Comparison of ENCODE assay signal across 25 cellular contexts in the genomic region with DNA sequence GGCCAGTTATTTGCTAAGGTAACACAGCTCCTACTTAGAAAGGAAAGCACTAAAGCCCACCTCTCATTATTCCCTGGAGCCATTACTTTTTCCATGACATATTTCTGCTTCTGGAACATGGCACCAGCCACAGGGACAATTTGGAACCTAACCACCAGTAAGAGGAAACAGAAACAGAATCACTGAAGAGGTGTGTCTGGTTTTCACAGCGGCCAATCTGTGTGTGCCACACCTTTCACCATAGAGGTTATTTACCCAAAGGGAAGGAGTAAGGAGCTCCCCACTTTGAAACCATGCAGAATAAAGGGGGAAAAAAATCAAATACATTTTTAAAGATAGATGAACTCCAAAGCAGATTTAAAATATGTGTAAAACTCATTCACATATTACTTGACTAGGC.
"Had no signal": no experiment of that assay in that cellular context is flagged by ENCODE, and none has a peak within 500 bp of the region (broad histone marks: within the 10 kb centered on the region; RNA-seq: fewer than 3 reads in every experiment).

No MANE protein-coding gene starts in this region.

- H3K4me1 ChIP-seq: body of pancreas had no signal

- H3K27me3 ChIP-seq: body of pancreas had no signal

- H3K4me1 Mint-ChIP-seq: activated naive CD8-positive, alpha-beta T cell treated with anti-CD3 and anti-CD28 coated beads, Interleukin-2, amount 50 U/mL, for 24 hours had no signal

- H3K4me3 ChIP-seq: ascending aorta, body of pancreas, SK-N-MC had no signal

- H3K36me3 ChIP-seq: WERI-Rb-1 had no signal

- DNase-seq: activated CD4-positive, alpha-beta T cell treated with anti-CD3 and anti-CD28 coated beads for 4 hours; activated CD8-positive, alpha-beta T cell treated with anti-CD3 and anti-CD28 coated beads, Interleukin-2, amount 10 ng/mL, durations not matched to agents 7 days and 5 days; activated effector memory CD4-positive, alpha-beta T cell treated with anti-CD3 and anti-CD28 coated beads, Interleukin-2, amount 50 U/mL, for 16 hours; activated naive CD4-positive, alpha-beta T cell treated with Interleukin-2 at 50 U/mL for 16 hours; activated naive CD8-positive, alpha-beta T cell treated with anti-CD3 and anti-CD28 coated beads, Interleukin-2, amount 50 U/mL, for 24 hours; activated T-cell treated with anti-CD3 and anti-CD28 coated beads, Interleukin-2, amount 50 U/mL, for 24 hours; amniotic stem cell; body of pancreas; MM.1S; NCI-H1105; NCI-H1436; NCI-H1694 treated with DMSO at 0.1 percent for 48 hours; NCI-H2029 treated with DMSO at 0.1 percent for 48 hours; NCI-H510A treated with DMSO at 0.1 percent for 48 hours; NCI-H69; NK-92 treated with Interleukin-12 subunit alpha and Interleukin-12 subunit beta, amount 100 ng/mL, for 24 hours; OCI-M1; RPMI8226; T-helper 1 cell; WERI-Rb-1 had no signal

- H3K27ac Mint-ChIP-seq: activated CD8-positive, alpha-beta T cell treated with anti-CD3 and anti-CD28 coated beads, Interleukin-2, amount 10 ng/mL, durations not matched to agents 7 days and 5 days; activated naive CD4-positive, alpha-beta T cell treated with anti-CD3 and anti-CD28 coated beads, Interleukin-2, amount 50 U/mL, for 72 hours; activated naive CD8-positive, alpha-beta T cell treated with anti-CD3 and anti-CD28 coated beads, Interleukin-2, amount 50 U/mL, for 24 hours; activated T-cell treated with anti-CD3 and anti-CD28 coated beads, Interleukin-2, amount 50 U/mL, for 24 hours had no signal

- H3K27me3 Mint-ChIP-seq: activated T-cell treated with anti-CD3 and anti-CD28 coated beads, Interleukin-2, amount 50 U/mL, for 24 hours had no signal

- ATAC-seq: activated CD8-positive, alpha-beta T cell treated with anti-CD3 and anti-CD28 coated beads, Interleukin-2, amount 10 ng/mL, durations not matched to agents 7 days and 5 days; activated naive CD4-positive, alpha-beta T cell treated with anti-CD3 and anti-CD28 coated beads, Interleukin-2, amount 50 U/mL, for 72 hours; activated naive CD8-positive, alpha-beta T cell treated with anti-CD3 and anti-CD28 coated beads, Interleukin-2, amount 50 U/mL, for 24 hours; body of pancreas; Panc1; Right ventricle myocardium inferior had no signal

- H3K9me3 Mint-ChIP-seq: activated naive CD4-positive, alpha-beta T cell treated with anti-CD3 and anti-CD28 coated beads, Interleukin-2, amount 50 U/mL, for 72 hours; activated naive CD8-positive, alpha-beta T cell treated with anti-CD3 and anti-CD28 coated beads, Interleukin-2, amount 50 U/mL, for 24 hours; activated T-cell treated with anti-CD3 and anti-CD28 coated beads, Interleukin-2, amount 50 U/mL, for 24 hours had no signal

- H3K4me3 Mint-ChIP-seq: activated CD8-positive, alpha-beta T cell treated with anti-CD3 and anti-CD28 coated beads, Interleukin-2, amount 10 ng/mL, durations not matched to agents 7 days and 5 days; activated naive CD8-positive, alpha-beta T cell treated with anti-CD3 and anti-CD28 coated beads, Interleukin-2, amount 50 U/mL, for 24 hours; activated T-cell treated with anti-CD3 and anti-CD28 coated beads, Interleukin-2, amount 50 U/mL, for 24 hours had no signal

- H3K36me3 Mint-ChIP-seq: activated naive CD4-positive, alpha-beta T cell treated with anti-CD3 and anti-CD28 coated beads, Interleukin-2, amount 50 U/mL, for 72 hours had no signal

- H3K27ac ChIP-seq: body of pancreas, SK-N-MC, WERI-Rb-1 had no signal

- H3K9me3 ChIP-seq: ascending aorta, body of pancreas had no signal
